Comparison of ENCODE assay signal across 18 cellular contexts in the genomic region with DNA sequence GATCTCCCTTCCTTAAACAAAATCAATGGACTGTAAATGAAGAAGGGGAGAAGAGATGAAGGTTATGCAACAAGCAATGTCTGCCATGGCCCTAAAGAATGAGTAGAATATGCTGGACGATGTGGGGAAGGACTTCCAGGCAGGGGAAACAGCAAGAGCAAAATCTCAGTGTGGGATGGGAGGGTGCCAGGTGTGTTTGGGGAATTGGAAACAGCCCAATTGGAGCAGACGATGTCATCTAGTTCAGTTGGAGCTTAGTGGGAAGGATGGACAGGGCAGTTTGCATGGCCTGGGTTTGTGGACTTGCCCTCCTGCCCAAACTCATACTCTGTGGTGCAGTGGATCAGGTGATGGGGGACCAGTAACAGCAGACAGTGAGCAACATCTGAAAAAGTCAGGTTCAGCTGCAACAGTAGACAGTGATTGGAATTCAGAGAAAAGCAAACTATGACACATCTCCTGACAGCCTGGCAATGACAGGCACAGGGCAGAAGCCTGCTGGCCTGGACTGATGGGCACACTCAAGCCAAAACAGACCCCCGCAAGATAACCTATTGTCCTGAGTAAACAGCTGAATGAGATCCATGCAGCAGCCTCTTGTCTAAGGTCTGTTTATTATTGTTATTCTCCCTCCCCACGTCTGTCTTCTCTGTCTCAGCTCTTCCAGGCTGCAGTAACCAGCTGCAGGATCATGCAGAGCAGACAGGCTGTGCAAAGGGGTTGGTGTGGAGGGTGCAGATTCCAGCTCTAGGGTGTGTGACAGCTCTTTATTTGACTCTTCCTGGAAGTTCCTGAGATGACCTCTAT. TPM values are rescaled to one million over a fixed set of nuclear protein-coding genes. Genes with fewer than 3 reads are reported as not detected.
DNase-seq lines count a peak whose midpoint lies in the region; ATAC-seq, FAIRE-seq and TF ChIP-seq lines count a peak whose summit lies in the region.
"Had no signal": no experiment of that assay in that cellular context is flagged by ENCODE, and none has a peak within 500 bp of the region (broad histone marks: within the 10 kb centered on the region; RNA-seq: fewer than 3 reads in every experiment).

No MANE protein-coding gene starts in this region.

- no peaks in the 10 kb centered on the region for H3K79me1 ChIP-seq in H1 (ENCODE audit: low read depth, low read length)

- H2AK5ac ChIP-seq in H1 (ENCODE audit: low read depth, low read length): no peak overlapping the region

- TF ChIP-seq EP300 in H1 (IDR thresholded peaks at IDR 0.05; ENCODE audit: borderline replicate concordance in 1 of 2, low read depth in 2 of 2, low read length in 2 of 2): no peak
- TF ChIP-seq EP300 in sigmoid colon (IDR thresholded peaks at IDR 0.05): no peak

- no peaks in the 10 kb centered on the region for H3K9me3 ChIP-seq in H1 (ENCODE audit: insufficient read depth in 2 of 2, low read depth in 1 of 2, low read length in 1 of 2)
- H3K9me3 ChIP-seq in sigmoid colon: no peaks in the 10 kb centered on the region
- no peaks in the 10 kb centered on the region for H3K9me3 ChIP-seq in CD8-positive, alpha-beta T cell (ENCODE audit: low read length)
- H3K9me3 ChIP-seq: thyroid gland had no signal

- H3K4me2 ChIP-seq in H1 (ENCODE audit: insufficient read depth in 1 of 2, low read depth in 2 of 2, low read length in 2 of 2): no peak overlapping the region

- H3K27ac Mint-ChIP-seq in CD8-positive, alpha-beta T cell: no peak overlapping the region
- H3K27ac Mint-ChIP-seq: activated CD4-positive, alpha-beta memory T cell treated with anti-CD3 and anti-CD28 coated beads for 36 hours; activated naive CD4-positive, alpha-beta T cell treated with anti-CD3 and anti-CD28 coated beads, Interleukin-2, amount 50 U/mL, for 72 hours; memory B cell had no signal

- no peaks in the 10 kb centered on the region for H3K36me3 Mint-ChIP-seq in CD8-positive, alpha-beta T cell
- H3K36me3 Mint-ChIP-seq: activated CD4-positive, alpha-beta memory T cell treated with anti-CD3 and anti-CD28 coated beads for 36 hours; activated naive CD4-positive, alpha-beta T cell treated with anti-CD3 and anti-CD28 coated beads, Interleukin-2, amount 50 U/mL, for 72 hours; memory B cell had no signal

- CTCF ChIA-PET in H1 (lab: Charles Lee; ENCODE audit: partially characterized antibody): interaction anchor here (0.6 to 2.0 kb wide), 10 partner anchors 9 to 158 kb away, joined by 3 to 7 read pairs (median 4); no protein-coding TSS in a partner anchor
- CTCF ChIA-PET in CD8-positive, alpha-beta T cell (lab: Charles Lee): no interaction called here

- no peak for TF ChIP-seq RAD21 in H1 (IDR thresholded peaks at IDR 0.05 in 1 of 2, conservative IDR thresholded peaks at IDR 0.05 in 1 of 2; ENCODE audit: low read depth in 2 of 2, low read length in 2 of 2)

- no peak overlapping the region for H3K9ac ChIP-seq in H1 (replicated peaks in 1 of 4; ENCODE audit: extremely low read depth in 1 of 4, low read depth in 3 of 4, low read length in 3 of 4)

- peaks cover 37% of the 10 kb centered on the region for H3K27me3 Mint-ChIP-seq in CD8-positive, alpha-beta T cell (ENCODE audit: low read depth)

- peak; percentile 74 for DNase-seq in DMS 273 (lab: John Stamatoyannopoulos, UW; ENCODE audit: unreplicated experiment)
- DNase-seq in DMS 273 treated with DMSO at 0.1 percent for 48 hours (lab: John Stamatoyannopoulos, UW): no peak
- peak; percentile 20 for DNase-seq in NCI-H748 (lab: John Stamatoyannopoulos, UW; ENCODE audit: unreplicated experiment)
- DNase-seq in H1 (ENCODE audit: low read depth in 1 of 2, low spot score in 2 of 2): no peak
- DNase-seq in sigmoid colon: no peak
- no peak for DNase-seq in NCI-H1930 (lab: John Stamatoyannopoulos, UW)
- no peak for DNase-seq in CD8-positive, alpha-beta T cell
- DNase-seq: activated CD4-positive, alpha-beta memory T cell treated with anti-CD3 and anti-CD28 coated beads for 36 hours; activated T-cell treated with anti-CD3 and anti-CD28 coated beads, Interleukin-2, amount 50 U/mL, for 4 hours; effector CD4-positive, alpha-beta T cell; NCI-H1048; NCI-H524 treated with DMSO at 0.1 percent for 48 hours; thyroid gland had no signal

- H4K20me1 ChIP-seq in H1 (replicated peaks in 1 of 2; ENCODE audit: control insufficient read depth in 1 of 2, insufficient read depth in 2 of 2, low read length in 2 of 2): no peaks in the 10 kb centered on the region

- no peak overlapping the region for H3K4ac ChIP-seq in H1 (replicated peaks; ENCODE audit: insufficient read length, low read depth, low read length)

- 78% methylated on average over 4 of the region's 4 CpGs; no CpG with 5 or more reads in 1 of the 2 experiments for WGBS in H1 (ENCODE audit: extremely low coverage in 1 of 2, insufficient coverage in 1 of 2, insufficient read length in 1 of 2, insufficient replicate concordance in 2 of 2, low coverage in 1 of 2, low lambda C conversion rate in 2 of 2, missing lambda C conversion rate in 1 of 2), 2 experiments
- 28 to 54% methylated on average over 4 of the region's 4 CpGs for WGBS in sigmoid colon, 2 donors

- no peak overlapping the region for H3K14ac ChIP-seq in H1 (ENCODE audit: insufficient read length)

- H3K4me3 Mint-ChIP-seq in CD8-positive, alpha-beta T cell: no peak overlapping the region
- H3K4me3 Mint-ChIP-seq: activated CD4-positive, alpha-beta memory T cell treated with anti-CD3 and anti-CD28 coated beads for 36 hours; activated T-cell treated with anti-CD3 and anti-CD28 coated beads, Interleukin-2, amount 50 U/mL, for 4 hours; memory B cell had no signal

- H3K23me2 ChIP-seq in H1 (ENCODE audit: low read depth, low read length): no peaks in the 10 kb centered on the region

- H3K36me3 ChIP-seq in H1 (ENCODE audit: control insufficient read depth in 2 of 4, insufficient read depth in 4 of 4, low read length in 3 of 4): no peaks in the 10 kb centered on the region
- H3K36me3 ChIP-seq in sigmoid colon: no peaks in the 10 kb centered on the region
- no peaks in the 10 kb centered on the region for H3K36me3 ChIP-seq in CD8-positive, alpha-beta T cell (ENCODE audit: insufficient read depth, low read length)
- H3K36me3 ChIP-seq: thyroid gland had no signal

- no peak overlapping the region for H2BK15ac ChIP-seq in H1 (ENCODE audit: low read length)

- H3K4me1 ChIP-seq in H1 (replicated peaks in 1 of 4; ENCODE audit: control insufficient read depth in 3 of 4, insufficient read depth in 4 of 4, low read length in 3 of 4) (no peaks in the 10 kb centered on the region), sigmoid colon (peaks cover 0 to 28% (median 20%) of the 10 kb centered on the region in 4 donors)
- H3K4me1 ChIP-seq in CD8-positive, alpha-beta T cell (ENCODE audit: insufficient read depth, low read length): no peaks in the 10 kb centered on the region
- H3K4me1 ChIP-seq: thyroid gland had no signal

- H3K56ac ChIP-seq in H1 (replicated peaks; ENCODE audit: insufficient read length, low read depth, low read length): no peak overlapping the region

- ATAC-seq in CD8-positive, alpha-beta T cell: no peak
- no peak for ATAC-seq in HG03571 (IDR thresholded peaks at IDR 0.05; ENCODE audit: unreplicated experiment)
- ATAC-seq: activated naive CD4-positive, alpha-beta T cell treated with anti-CD3 and anti-CD28 coated beads, Interleukin-2, amount 50 U/mL, for 72 hours; activated T-cell treated with anti-CD3 and anti-CD28 coated beads, Interleukin-2, amount 50 U/mL, for 4 hours had no signal

- no peak for TF ChIP-seq POLR2A in H1 (IDR thresholded peaks at IDR 0.05; ENCODE audit: control extremely low read depth in 1 of 2, low read depth in 2 of 2, low read length in 2 of 2)
- no peak for TF ChIP-seq POLR2A in sigmoid colon (IDR thresholded peaks at IDR 0.05)

- H3K4me3 ChIP-seq in H1 (ENCODE audit: extremely low read depth in 1 of 4, insufficient read depth in 2 of 4, low read depth in 3 of 4, low read length in 4 of 4) (no peak overlapping the region), sigmoid colon (no peak overlapping the region)
- no peak overlapping the region for H3K4me3 ChIP-seq in CD8-positive, alpha-beta T cell (ENCODE audit: low read depth, low read length)
- H3K4me3 ChIP-seq: thyroid gland had no signal

- 0 out of 2 replicates have a peak overlapping the region, but pooled peaks have one; percentile 28 for H2BK12ac ChIP-seq in H1 (ENCODE audit: low read depth, low read length)

- TF ChIP-seq CTCF in H1 (IDR thresholded peaks at IDR 0.05; ENCODE audit: control extremely low read depth in 1 of 3, insufficient read depth in 1 of 3, low read depth in 1 of 3, low read length in 3 of 3): no peak
- TF ChIP-seq CTCF in sigmoid colon (IDR thresholded peaks at IDR 0.05): no peak
- TF ChIP-seq CTCF in CD8-positive, alpha-beta T cell (IDR thresholded peaks at IDR 0.05): no peak

- no peaks in the 10 kb centered on the region for H3K79me2 ChIP-seq in H1 (ENCODE audit: control insufficient read depth in 1 of 2, insufficient read depth in 2 of 2, low read length in 2 of 2)

- no peak overlapping the region for H3K23ac ChIP-seq in H1 (ENCODE audit: insufficient read length)

- H3K27ac ChIP-seq in H1 (ENCODE audit: low read depth, low read length): no peak overlapping the region
- peak overlapping the region; percentile 7 to 69 (median 40) for H3K27ac ChIP-seq in sigmoid colon
- H3K27ac ChIP-seq in CD8-positive, alpha-beta T cell (ENCODE audit: low read depth, low read length): no peak overlapping the region
- H3K27ac ChIP-seq: 22Rv1, thyroid gland had no signal

- POLR2A ChIA-PET in H1 (lab: Charles Lee; ENCODE audit: partially characterized antibody): interaction anchor here (0.5 kb wide), 1 partner anchor 52 kb away, joined by 3 read pairs; no protein-coding TSS in a partner anchor
- POLR2A ChIA-PET in CD8-positive, alpha-beta T cell (lab: Charles Lee): interaction anchor here (0.6 kb wide), 1 partner anchor 85 kb away, joined by 3 read pairs; no protein-coding TSS in a partner anchor

- no peak overlapping the region for H3K18ac ChIP-seq in H1 (ENCODE audit: extremely low read depth, low read length)

- H3K9me3 Mint-ChIP-seq in CD8-positive, alpha-beta T cell: no peaks in the 10 kb centered on the region
- H3K9me3 Mint-ChIP-seq: activated CD4-positive, alpha-beta memory T cell treated with anti-CD3 and anti-CD28 coated beads for 36 hours; activated naive CD4-positive, alpha-beta T cell treated with anti-CD3 and anti-CD28 coated beads, Interleukin-2, amount 50 U/mL, for 72 hours; activated T-cell treated with anti-CD3 and anti-CD28 coated beads, Interleukin-2, amount 50 U/mL, for 4 hours; memory B cell had no signal

- H2BK120ac ChIP-seq in H1 (replicated peaks; ENCODE audit: low read depth, low read length): no peak overlapping the region

- intact Hi-C loops in sigmoid colon (cut with DNase I): no loop called here
- intact Hi-C loops in CD8-positive, alpha-beta T cell (cut with DNase I, micrococcal nuclease): no loop called here

- H3K27me3 ChIP-seq in H1 (replicated peaks in 1 of 4; ENCODE audit: control insufficient read depth in 3 of 4, extremely low read depth in 1 of 4, insufficient read depth in 3 of 4, low read length in 3 of 4): no peaks in the 10 kb centered on the region
- no peaks in the 10 kb centered on the region for H3K27me3 ChIP-seq in sigmoid colon
- H3K27me3 ChIP-seq in CD8-positive, alpha-beta T cell (ENCODE audit: insufficient read depth, low read length): no peaks in the 10 kb centered on the region
- H3K27me3 ChIP-seq: thyroid gland had no signal

- FAIRE-seq in H1 (lab: Jason Lieb, UNC): no peak
- FAIRE-seq: islet of Langerhans had no signal

- no peak overlapping the region; the same call in 1 of the 2 replicates for H4K8ac ChIP-seq in H1 (ENCODE audit: extremely low read depth, insufficient read depth, low read length)

- H2AFZ ChIP-seq in H1 (ENCODE audit: low read length): no peak overlapping the region

- no peaks in the 10 kb centered on the region for H3K4me1 Mint-ChIP-seq in CD8-positive, alpha-beta T cell (ENCODE audit: low read depth)

- H2BK5ac ChIP-seq in H1 (ENCODE audit: low read depth, low read length): no peak overlapping the region

- no peak overlapping the region for H2BK20ac ChIP-seq in H1 (ENCODE audit: low read length)

- H4K5ac ChIP-seq in H1 (ENCODE audit: insufficient read length, low read depth, low read length): no peak overlapping the region

- no peak overlapping the region for H4K91ac ChIP-seq in H1 (replicated peaks; ENCODE audit: insufficient read length, low read length)

RNA-seq across cellular contexts. Expression of gene PRELP, which starts 50.5 kb away (rescaled TPM):
- total RNA-seq in H1 (2021; fragmentation: NEBNext Ultra II Directional; extraction: Animal tissue kit (Norgen Biotek cat#: 25700)): 0.13 and 0.19 TPM in 2 replicates
- polyA plus RNA-seq in H1 (2011; rRNA removed) (0.23 and 0.28 TPM in 2 replicates), sigmoid colon (10 to 100 TPM in 1 of 3 donors, 1 to 10 TPM in 1, under 1 TPM in 1; 0.92 to 15.1 (median 7.2) TPM)
- 0.09 TPM for polyA plus RNA-seq in H1 (2011; cell fraction: cytosol; rRNA removed)
- polyA plus RNA-seq in H1 (2011; cell fraction: nucleus; rRNA removed): 0.17 TPM
- polyA plus RNA-seq in H1 (2012, experiment 1 of 2): 0.17 to 0.28 TPM (median 0.20 TPM) in 4 replicates
- polyA plus RNA-seq in H1 (2012, experiment 2 of 2): 0.34 TPM
- polyA plus RNA-seq in H1 (2013, experiment 1 of 2): 0.32 TPM
- 0.28 TPM for polyA plus RNA-seq in H1 (2013, experiment 2 of 2)
- polyA minus RNA-seq in H1 (2011; rRNA and poly(A)+ RNA removed): 0.16 and 0.20 TPM in 2 replicates
- polyA minus RNA-seq in H1 (2011; cell fraction: cytosol; rRNA and poly(A)+ RNA removed): not detected
- 0.10 TPM for polyA minus RNA-seq in H1 (2011; cell fraction: nucleus; rRNA and poly(A)+ RNA removed)
- total RNA-seq in sigmoid colon: 100 to 1,000 TPM in 1 of 4 donors, 10 to 100 TPM in 3; 45.7 to 133 (median 77.9) TPM
- not detected for total RNA-seq in CD8-positive, alpha-beta T cell
- total RNA-seq: activated CD4-positive, alpha-beta memory T cell treated with anti-CD3 and anti-CD28 coated beads for 36 hours had no signal

Comparison
In these comparisons a context has a peak if more than half of its experiments do, and no peak if none do; other contexts are left out.
1. DNase-seq: peak in DMS 273 (single experiment) and NCI-H748 (single experiment); none in DMS 273 treated with DMSO at 0.1 percent for 48 hours (single experiment), H1 (0 of 2), sigmoid colon (single experiment), NCI-H1930 (0 of 2) and CD8-positive, alpha-beta T cell (0 of 7).
2. H3K27ac ChIP-seq: peak in sigmoid colon (4 of 4); none in H1 (single experiment) and CD8-positive, alpha-beta T cell (single experiment).
3. RNA of gene PRELP, which starts 50.5 kb away (total RNA-seq): 45.7 to 133 TPM in sigmoid colon; 0.13 to 0.19 TPM in H1 and not detected in CD8-positive, alpha-beta T cell; every median in the first group is over 10 times any median in the second.